8 cellular contexts compared by ENCODE assay signal in genomic region chr1:181083842-181084605, GRCh38. TPM values are rescaled to one million over a fixed set of nuclear protein-coding genes. Genes with fewer than 3 reads are reported as not detected.
DNase-seq lines count a peak whose midpoint lies in the region; ATAC-seq, FAIRE-seq and TF ChIP-seq lines count a peak whose summit lies in the region.

No MANE protein-coding gene starts in this region.

- peak; percentile 66 for FAIRE-seq in D721Med (lab: Jason Lieb, UNC)

- no peak overlapping the region for H3K27ac ChIP-seq in ascending aorta
- no peak overlapping the region for H3K27ac ChIP-seq in thoracic aorta

- no peaks in the 10 kb centered on the region for H3K36me3 ChIP-seq in ascending aorta
- no peaks in the 10 kb centered on the region for H3K36me3 ChIP-seq in thoracic aorta

- intact Hi-C loops in ascending aorta (cut with DNase I), result loop anchor here (1.0 kb wide), 2 partner anchors 58 to 82 kb away; no protein-coding TSS in a partner anchor

- DNase-seq in D721Med (ENCODE audit: insufficient read length, low spot score) (peak; percentile 49), SIG-M5 treated with dmso at 0.1 percent for 504 hours (lab: John Stamatoyannopoulos, UW; ENCODE audit: unreplicated experiment) (peak; percentile 97), ascending aorta (ENCODE audit: low spot score in 2 of 2) (peak in 1 of 2 donors; percentile 73), kidney tubule cell (ENCODE audit: low spot score) (peak; percentile 33), thoracic aorta (ENCODE audit: low spot score) (no peak), NCI-H2227 (lab: John Stamatoyannopoulos, UW; ENCODE audit: unreplicated experiment) (no peak)
- DNase-seq in Jurkat, Clone E6-1 (ENCODE audit: low read depth, low spot score), result peak; percentile 60

- H3K4me1 ChIP-seq in ascending aorta (no peaks in the 10 kb centered on the region), thoracic aorta (ENCODE audit: control insufficient read depth in 1 of 2, low read depth in 2 of 2) (peaks cover 0 to 14% of the 10 kb centered on the region in 2 donors)

- ATAC-seq in GM19397 (IDR thresholded peaks at IDR 0.05; ENCODE audit: unreplicated experiment) (peak; percentile 34), thoracic aorta (ENCODE audit: insufficient number of reproducible peaks, low FRiP score, low read depth) (no peak)

- H3K27me3 ChIP-seq in ascending aorta (no peaks in the 10 kb centered on the region), thoracic aorta (replicated peaks; ENCODE audit: insufficient read depth) (no peaks in the 10 kb centered on the region)

- TF ChIP-seq CTCF in D721Med (IDR thresholded peaks at IDR 0.05; ENCODE audit: insufficient read depth, missing control alignments), result peak; percentile 63
- TF ChIP-seq CTCF in ascending aorta (IDR thresholded peaks at IDR 0.05), result peak; percentile 52 to 68 (median 55)
- peak; percentile 46 for TF ChIP-seq CTCF in thoracic aorta (IDR thresholded peaks at IDR 0.05)

- H3K4me3 ChIP-seq in Jurkat, Clone E6-1 (ENCODE audit: low read length), result no peak overlapping the region
- no peak overlapping the region for H3K4me3 ChIP-seq in ascending aorta
- no peak overlapping the region for H3K4me3 ChIP-seq in thoracic aorta

- no peaks in the 10 kb centered on the region for H3K9me3 ChIP-seq in ascending aorta
- no peaks in the 10 kb centered on the region for H3K9me3 ChIP-seq in thoracic aorta

RNA-seq across cellular contexts. Expression of gene IER5, which starts 4.5 kb away (rescaled TPM):
- 6.8 TPM for polyA plus RNA-seq in Jurkat, Clone E6-1 (2012; ENCODE audit: insufficient read depth, insufficient read length)
- total RNA-seq in ascending aorta (47.9 TPM), thoracic aorta (10 to 100 TPM; 20.2 to 55.8 TPM)

RNA-seq across cellular contexts. Expression of gene MR1, which starts 50.2 kb away (rescaled TPM):
- 15.4 TPM for polyA plus RNA-seq in Jurkat, Clone E6-1 (2012; ENCODE audit: insufficient read depth, insufficient read length)
- total RNA-seq in ascending aorta, result 19.2 TPM
- 10 to 100 TPM; 19.6 to 30.0 TPM for total RNA-seq in thoracic aorta

Comparison
In these comparisons a context has a peak if more than half of its experiments do, and no peak if none do; other contexts are left out.
1. DNase-seq: peak in D721Med (single experiment), Jurkat, Clone E6-1 (single experiment), SIG-M5 treated with dmso at 0.1 percent for 504 hours (single experiment) and kidney tubule cell (single experiment); none in thoracic aorta (single experiment) and NCI-H2227 (single experiment).
2. Peak in every context shown above with its lines, with median percentiles within 50 percentile points of each other: CTCF ChIP-seq.